ENCODE assay signal across 18 cellular contexts in the genomic region with DNA sequence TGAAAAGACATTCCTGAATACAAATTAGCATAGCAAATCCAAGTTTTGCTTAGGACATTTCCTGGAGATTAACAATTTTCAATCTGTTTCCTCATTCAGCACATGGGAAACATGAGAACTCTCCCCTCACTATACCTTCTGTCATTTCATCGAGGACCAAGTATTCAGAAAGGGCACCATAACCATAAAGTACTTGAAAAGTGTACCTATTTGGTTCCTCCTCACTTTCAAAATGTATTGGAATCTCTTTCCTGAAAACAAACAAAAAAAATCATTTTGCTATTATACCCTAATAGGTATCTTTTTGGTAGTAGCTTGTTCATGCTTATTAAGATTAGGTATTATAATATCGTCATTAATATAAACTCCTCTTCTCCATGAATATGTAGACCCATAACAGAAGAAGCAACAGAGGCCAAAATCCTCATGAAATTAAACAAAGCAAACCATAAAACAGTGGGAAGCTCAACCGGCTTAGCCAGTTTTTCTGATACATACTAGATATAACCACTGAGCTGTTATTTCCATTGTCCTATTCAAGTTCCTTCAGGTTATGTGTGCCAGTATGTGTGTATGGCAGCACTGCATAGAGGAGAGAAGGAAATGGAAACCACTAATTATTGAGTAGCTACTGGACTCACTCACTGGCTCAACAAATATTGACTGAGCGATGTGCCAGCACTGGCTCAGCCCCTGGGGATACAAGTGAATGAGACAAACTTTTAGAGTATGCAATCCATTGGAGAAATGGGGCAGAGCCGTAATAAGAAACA.
DNase-seq lines count a peak whose midpoint lies in the region; ATAC-seq, FAIRE-seq and TF ChIP-seq lines count a peak whose summit lies in the region.
"Had no signal": no experiment of that assay in that cellular context is flagged by ENCODE, and none has a peak within 500 bp of the region (broad histone marks: within the 10 kb centered on the region; RNA-seq: fewer than 3 reads in every experiment).

No MANE protein-coding gene starts in this region.

- no peaks in the 10 kb centered on the region for H4K20me1 ChIP-seq in H1 (replicated peaks in 1 of 2; ENCODE audit: control insufficient read depth in 1 of 2, insufficient read depth in 2 of 2, low read length in 2 of 2)

- CTCF ChIA-PET in H1 (lab: Charles Lee; ENCODE audit: partially characterized antibody): no interaction called here

- H3K18ac ChIP-seq in H1 (ENCODE audit: extremely low read depth, low read length): no peak overlapping the region

- no peaks in the 10 kb centered on the region for H3K23me2 ChIP-seq in H1 (ENCODE audit: low read depth, low read length)

- no peak overlapping the region for H3K56ac ChIP-seq in H1 (replicated peaks; ENCODE audit: insufficient read length, low read depth, low read length)

- TF ChIP-seq CTCF in H1 (IDR thresholded peaks at IDR 0.05; ENCODE audit: control extremely low read depth in 1 of 3, insufficient read depth in 1 of 3, low read depth in 1 of 3, low read length in 3 of 3) (no peak), heart right ventricle (IDR thresholded peaks at IDR 0.05) (no peak)

- H3K23ac ChIP-seq in H1 (ENCODE audit: insufficient read length): no peak overlapping the region

- no peak for TF ChIP-seq EP300 in H1 (IDR thresholded peaks at IDR 0.05; ENCODE audit: borderline replicate concordance in 1 of 2, low read depth in 2 of 2, low read length in 2 of 2)

- H2BK12ac ChIP-seq in H1 (ENCODE audit: low read depth, low read length): no peak overlapping the region

- ATAC-seq in GM18520 (IDR thresholded peaks at IDR 0.05; ENCODE audit: unreplicated experiment) (no peak), heart right ventricle (no peak)
- ATAC-seq: psoas muscle had no signal

- H3K9me3 ChIP-seq in HUES48 (ENCODE audit: control insufficient read depth, insufficient read depth, low read length): peaks cover 11% of the 10 kb centered on the region; the same call in 1 of the 2 replicates
- peaks cover 0 to 3% of the 10 kb centered on the region in 2 experiments; a peak in 1 of 4 replicates for H3K9me3 ChIP-seq in H1 (ENCODE audit: insufficient read depth in 2 of 2, low read depth in 1 of 2, low read length in 1 of 2)
- H3K9me3 ChIP-seq in heart right ventricle: peaks cover 0 to 22% (median 8%) of the 10 kb centered on the region in 11 donors
- H3K9me3 ChIP-seq: thoracic aorta had no signal

- H3K36me3 ChIP-seq in HUES48 (ENCODE audit: control insufficient read depth, insufficient read depth, low read length) (no peaks in the 10 kb centered on the region), H1 (ENCODE audit: control insufficient read depth in 2 of 4, insufficient read depth in 4 of 4, low read length in 3 of 4) (no peaks in the 10 kb centered on the region), heart right ventricle (no peaks in the 10 kb centered on the region)
- H3K36me3 ChIP-seq: spleen, thoracic aorta had no signal

- H3K4me1 ChIP-seq in HUES48 (ENCODE audit: control insufficient read depth, insufficient read depth, low read length): peaks cover 11% of the 10 kb centered on the region; the same call in 1 of the 2 replicates
- H3K4me1 ChIP-seq in H1 (replicated peaks in 1 of 4; ENCODE audit: control insufficient read depth in 3 of 4, insufficient read depth in 4 of 4, low read length in 3 of 4): no peaks in the 10 kb centered on the region
- H3K4me1 ChIP-seq in heart right ventricle: no peaks in the 10 kb centered on the region
- H3K4me1 ChIP-seq: psoas muscle, spleen had no signal

- H2AFZ ChIP-seq in H1 (ENCODE audit: low read length): no peak overlapping the region

- FAIRE-seq in H1 (lab: Jason Lieb, UNC): no peak
- FAIRE-seq: HTR-8/SVneo had no signal

- no peak overlapping the region for H4K5ac ChIP-seq in H1 (ENCODE audit: insufficient read length, low read depth, low read length)

- H2BK5ac ChIP-seq in H1 (ENCODE audit: low read depth, low read length): no peak overlapping the region

- H4K91ac ChIP-seq in H1 (replicated peaks; ENCODE audit: insufficient read length, low read length): no peak overlapping the region

- intact Hi-C loops in heart right ventricle (cut with DNase I): no loop called here

- no peak overlapping the region for H3K4me3 ChIP-seq in HUES48 (ENCODE audit: low read depth, low read length)
- H3K4me3 ChIP-seq in H1 (ENCODE audit: extremely low read depth in 1 of 4, insufficient read depth in 2 of 4, low read depth in 3 of 4, low read length in 4 of 4): no peak overlapping the region
- H3K4me3 ChIP-seq in heart right ventricle: no peak overlapping the region
- H3K4me3 ChIP-seq: psoas muscle, spleen, thoracic aorta had no signal

- no peaks in the 10 kb centered on the region for H3K79me2 ChIP-seq in H1 (ENCODE audit: control insufficient read depth in 1 of 2, insufficient read depth in 2 of 2, low read length in 2 of 2)

- H3K27me3 ChIP-seq in HUES48 (ENCODE audit: control insufficient read depth, insufficient read depth, low read length) (no peaks in the 10 kb centered on the region), H1 (replicated peaks in 1 of 4; ENCODE audit: control insufficient read depth in 3 of 4, extremely low read depth in 1 of 4, insufficient read depth in 3 of 4, low read length in 3 of 4) (no peaks in the 10 kb centered on the region), heart right ventricle (peaks cover 0 to 3% (median 0%) of the 10 kb centered on the region in 7 donors)
- H3K27me3 ChIP-seq: spleen had no signal

- H3K4me2 ChIP-seq in H1 (ENCODE audit: insufficient read depth in 1 of 2, low read depth in 2 of 2, low read length in 2 of 2): no peak overlapping the region

- no peak overlapping the region for H2BK15ac ChIP-seq in H1 (ENCODE audit: low read length)

- H2BK20ac ChIP-seq in H1 (ENCODE audit: low read length): no peak overlapping the region

- POLR2A ChIA-PET in H1 (lab: Charles Lee; ENCODE audit: partially characterized antibody): interaction anchor here (0.7 to 1.9 kb wide), 5 partner anchors 8 to 147 kb away, joined by 3 to 6 read pairs (median 3); no protein-coding TSS in a partner anchor

- no peak overlapping the region for H4K8ac ChIP-seq in H1 (ENCODE audit: extremely low read depth, insufficient read depth, low read length)

- H3K27ac ChIP-seq in HUES48 (ENCODE audit: low read depth, low read length) (no peak overlapping the region), H1 (ENCODE audit: low read depth, low read length) (no peak overlapping the region), heart right ventricle (no peak overlapping the region)
- H3K27ac ChIP-seq: psoas muscle, spleen, thoracic aorta had no signal

- peak; percentile 13 for DNase-seq in NCI-H526 treated with DMSO at 0.1 percent for 48 hours (lab: John Stamatoyannopoulos, UW)
- no peak for DNase-seq in H1 (ENCODE audit: low read depth in 1 of 2, low spot score in 2 of 2)
- peak; percentile 27 for DNase-seq in renal cortical epithelial cell (ENCODE audit: low read depth)
- no peak for DNase-seq in HuH-7.5 (ENCODE audit: low spot score)
- DNase-seq in DMS 273 treated with DMSO at 0.1 percent for 48 hours (lab: John Stamatoyannopoulos, UW): no peak
- no peak for DNase-seq in heart right ventricle
- DNase-seq: activated CD4-positive, alpha-beta T cell treated with anti-CD3 and anti-CD28 coated beads, Interleukin-2, amount 50 U/mL, for 4 hours; activated T-cell treated with anti-CD3 and anti-CD28 coated beads, Interleukin-2, amount 50 U/mL, for 1 hour; head of caudate nucleus; mesenchymal stem cell; NCI-H1930; NK-92 treated with Interleukin-12 subunit alpha and Interleukin-12 subunit beta, amount 100 ng/mL, for 24 hours; psoas muscle; spleen had no signal

- no peak overlapping the region for H2BK120ac ChIP-seq in H1 (replicated peaks; ENCODE audit: low read depth, low read length)

- H3K4ac ChIP-seq in H1 (replicated peaks; ENCODE audit: insufficient read length, low read depth, low read length): no peak overlapping the region

- TF ChIP-seq POLR2A in H1 (IDR thresholded peaks at IDR 0.05; ENCODE audit: control extremely low read depth in 1 of 2, low read depth in 2 of 2, low read length in 2 of 2): peak in 1 of 2 experiments; percentile 26; a peak in 2 of 3 replicates

- H3K79me1 ChIP-seq in H1 (ENCODE audit: low read depth, low read length): no peaks in the 10 kb centered on the region

- H3K9ac ChIP-seq in HUES48 (ENCODE audit: low read depth, low read length): peak overlapping the region; percentile 80
- H3K9ac ChIP-seq in H1 (replicated peaks in 1 of 4; ENCODE audit: extremely low read depth in 1 of 4, low read depth in 3 of 4, low read length in 3 of 4): no peak overlapping the region

- H3K14ac ChIP-seq in H1 (ENCODE audit: insufficient read length): no peak overlapping the region

- no peak for TF ChIP-seq RAD21 in H1 (IDR thresholded peaks at IDR 0.05 in 1 of 2, conservative IDR thresholded peaks at IDR 0.05 in 1 of 2; ENCODE audit: low read depth in 2 of 2, low read length in 2 of 2)

- H2AK5ac ChIP-seq in H1 (ENCODE audit: low read depth, low read length): no peak overlapping the region

- 97% methylated on average over 5 of the region's 5 CpGs; no CpG with 5 or more reads in 1 of the 2 experiments for WGBS in H1 (ENCODE audit: extremely low coverage in 1 of 2, insufficient coverage in 1 of 2, insufficient read length in 1 of 2, insufficient replicate concordance in 2 of 2, low coverage in 1 of 2, low lambda C conversion rate in 2 of 2, missing lambda C conversion rate in 1 of 2), 2 experiments
- WGBS in heart right ventricle, 2 donors: 86 to 91% methylated on average over 5 of the region's 5 CpGs

TF ChIP-seq in H1, 55 proteins besides CTCF, POLR2A, EP300 and RAD21 (continues in another document):
- TF ChIP-seq, protein P1, sequence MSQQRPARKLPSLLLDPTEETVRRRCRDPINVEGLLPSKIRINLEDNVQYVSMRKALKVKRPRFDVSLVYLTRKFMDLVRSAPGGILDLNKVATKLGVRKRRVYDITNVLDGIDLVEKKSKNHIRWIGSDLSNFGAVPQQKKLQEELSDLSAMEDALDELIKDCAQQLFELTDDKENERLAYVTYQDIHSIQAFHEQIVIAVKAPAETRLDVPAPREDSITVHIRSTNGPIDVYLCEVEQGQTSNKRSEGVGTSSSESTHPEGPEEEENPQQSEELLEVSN (IDR thresholded peaks at IDR 0.05): no peak
- no peak for TF ChIP-seq KDM4A (IDR thresholded peaks at IDR 0.05; ENCODE audit: low read depth, low read length, severe bottlenecking)
- TF ChIP-seq JUN (IDR thresholded peaks at IDR 0.05; ENCODE audit: low read depth, low read length): no peak
- peak; percentile 70 for TF ChIP-seq TAF7 (optimal IDR thresholded peaks at IDR 0.05; ENCODE audit: borderline replicate concordance, low read depth, low read length)
- no peak for TF ChIP-seq BRCA1 (IDR thresholded peaks at IDR 0.05; ENCODE audit: low read depth, low read length)
- TF ChIP-seq JUND (IDR thresholded peaks at IDR 0.05; ENCODE audit: low read length): no peak
- no peak for TF ChIP-seq CHD2 (IDR thresholded peaks at IDR 0.05; ENCODE audit: low read length)

Comparison
In these comparisons a context has a peak if more than half of its experiments do, and no peak if none do; other contexts are left out.
1. DNase-seq: peak in NCI-H526 treated with DMSO at 0.1 percent for 48 hours (single experiment) and renal cortical epithelial cell (single experiment); none in H1 (0 of 2), HuH-7.5 (single experiment), DMS 273 treated with DMSO at 0.1 percent for 48 hours (single experiment) and heart right ventricle (0 of 2).